ENCODE assay signal across 28 cellular contexts in genomic region chr4:25061602-25062001, GRCh38. TPM values are rescaled to one million over a fixed set of nuclear protein-coding genes. Genes with fewer than 3 reads are reported as not detected.
"Had no signal": no experiment of that assay in that cellular context is flagged by ENCODE, and none has a peak within 500 bp of the region (broad histone marks: within the 10 kb centered on the region; RNA-seq: fewer than 3 reads in every experiment).

No MANE protein-coding gene starts in this region.

- H3K36me3 ChIP-seq: Peyer's patch, SJCRH30 had no signal

- H3K4me3 ChIP-seq: PC-9, Peyer's patch, SJCRH30 had no signal

- H3K4me1 ChIP-seq: Peyer's patch, SJCRH30 had no signal

- H3K27ac ChIP-seq: HL-60, PC-9, Peyer's patch, SJCRH30 had no signal

- H3K27me3 ChIP-seq: Peyer's patch, SJCRH30 had no signal

- ATAC-seq: Right ventricle myocardium inferior, SK-N-SH treated with all-trans-retinoic acid at 6 μM for 48 hours had no signal

- DNase-seq: KBM-7; MV-4-11; NCI-H1048; NCI-H1105; NCI-H1417; NCI-H1436 treated with DMSO at 0.1 percent for 48 hours; NCI-H1694; NCI-H187 treated with DMSO at 0.1 percent for 48 hours; NCI-H2029 treated with DMSO at 0.1 percent for 48 hours; NCI-H2107; NCI-H2227 treated with DMSO at 0.1 percent for 48 hours; NCI-H524; NCI-H69; NCI-H774; NK-92 treated with Interleukin-12 subunit alpha and Interleukin-12 subunit beta, amount 100 ng/mL, for 24 hours; OCI-M1; PC-9; Peyer's patch; SHP77 treated with DMSO at 0.1 percent for 48 hours; SJCRH30 had no signal

- H3K9me3 ChIP-seq: Peyer's patch, SJCRH30 had no signal

RNA-seq across cellular contexts. Expression of gene LGI2, which starts 30.9 kb away (rescaled TPM):
- total RNA-seq: HT-29, LHCN-M2, MCF 10A, NCI-H460, PC-9, RPMI7951 had no signal
